In genomic region chr3:149898771-149899170, GRCh38 we compare ENCODE assay signal across 11 cellular contexts.
DNase-seq lines count a peak whose midpoint lies in the region; ATAC-seq and TF ChIP-seq lines count a peak whose summit lies in the region.
"Had no signal": no experiment of that assay in that cellular context is flagged by ENCODE, and none has a peak within 500 bp of the region (broad histone marks: within the 10 kb centered on the region; RNA-seq: fewer than 3 reads in every experiment).

No MANE protein-coding gene starts in this region.

- intact Hi-C loops in heart left ventricle (cut with DNase I) = no loop called here

- DNase-seq in H4 (ENCODE audit: low spot score) (peak; percentile 8), astrocyte of the cerebellum (ENCODE audit: low read depth) (peak; percentile 35), heart left ventricle (peak in 3 of 5 donors; percentile 17 to 28 (median 20)), NCI-H2029 treated with DMSO at 0.1 percent for 48 hours (lab: John Stamatoyannopoulos, UW) (no peak)
- DNase-seq: NCI-H2171 treated with DMSO at 0.1 percent for 48 hours; stimulated activated naive B cell treated with anti-CD40 and anti-IgM and Interleukin-4, amounts not matched to agents 10 μg/mL and 1 μg/mL and 100 μg/mL, for 72 hours had no signal

- peak overlapping the region; percentile 14 for H3K4me2 ChIP-seq in skeletal muscle satellite cell (ENCODE audit: low read length)

- H3K9me3 ChIP-seq in heart left ventricle (no peaks in the 10 kb centered on the region), skeletal muscle satellite cell (replicated peaks; ENCODE audit: low read length) (no peaks in the 10 kb centered on the region)

- 37 to 38% (median 38%) methylated on average over 2 of the region's 2 CpGs for WGBS in heart left ventricle, 4 donors

- no peak for TF ChIP-seq CTCF in astrocyte of the cerebellum (IDR thresholded peaks at IDR 0.05; ENCODE audit: low read depth, low read length, missing control alignments)
- TF ChIP-seq CTCF in heart left ventricle (IDR thresholded peaks at IDR 0.05) = no peak

- H3K9ac ChIP-seq in skeletal muscle satellite cell (ENCODE audit: low read depth, low read length) = no peak overlapping the region

- peak overlapping the region; percentile 31 to 79 (median 63) for H3K27ac ChIP-seq in heart left ventricle

- H3K4me1 ChIP-seq in heart left ventricle (peaks cover 0 to 29% (median 14%) of the 10 kb centered on the region in 12 donors), skeletal muscle satellite cell (ENCODE audit: control insufficient read depth, insufficient read depth, low read length) (peaks cover 28% of the 10 kb centered on the region)

- peaks cover 0 to 30% (median 6%) of the 10 kb centered on the region in 9 donors for H3K36me3 ChIP-seq in heart left ventricle
- no peaks in the 10 kb centered on the region for H3K36me3 ChIP-seq in skeletal muscle satellite cell (ENCODE audit: insufficient read depth, low read length)

- in situ Hi-C loops in astrocyte of the cerebellum (cut with HindIII; ENCODE audit: low sequenced_read_pairs) = no loop called here

- no peak for TF ChIP-seq POLR2A in heart left ventricle (IDR thresholded peaks at IDR 0.05)

- ATAC-seq in heart left ventricle = peak; percentile 91 to 98 (median 95)
- no peak for ATAC-seq in HG02840 (IDR thresholded peaks at IDR 0.05; ENCODE audit: low FRiP score, unreplicated experiment)
- no peak for ATAC-seq in GM21717 (IDR thresholded peaks at IDR 0.05; ENCODE audit: unreplicated experiment)
- no peak for ATAC-seq in GM19397 (IDR thresholded peaks at IDR 0.05; ENCODE audit: unreplicated experiment)
- ATAC-seq: natural killer cell treated with Interleukin-12 subunit alpha and Interleukin-12 subunit beta and Interleukin-15 and Interleukin-18, amount 100 ng/mL, for 72 hours; stimulated activated naive B cell treated with anti-CD40 and anti-IgM and Interleukin-4, amounts not matched to agents 10 μg/mL and 1 μg/mL and 100 μg/mL, for 72 hours had no signal

- H3K4me3 ChIP-seq in astrocyte of the cerebellum (ENCODE audit: low read depth, low read length) (no peak overlapping the region), heart left ventricle (no peak overlapping the region), skeletal muscle satellite cell (ENCODE audit: low read length) (no peak overlapping the region)

- H3K27me3 ChIP-seq in heart left ventricle = no peaks in the 10 kb centered on the region
- no peaks in the 10 kb centered on the region for H3K27me3 ChIP-seq in skeletal muscle satellite cell (ENCODE audit: control insufficient read depth, insufficient read depth, low read length)

Comparison
In these comparisons a context has a peak if more than half of its experiments do, and no peak if none do; other contexts are left out.
1. ATAC-seq: peak in heart left ventricle (4 of 4); none in HG02840 (single experiment), GM21717 (single experiment) and GM19397 (single experiment).